Comparison of ENCODE assay signal across 22 cellular contexts in genomic region chr15:71899665-71900064, GRCh38.
DNase-seq lines count a peak whose midpoint lies in the region; ATAC-seq and TF ChIP-seq lines count a peak whose summit lies in the region.
"Had no signal": no experiment of that assay in that cellular context is flagged by ENCODE, and none has a peak within 500 bp of the region (broad histone marks: within the 10 kb centered on the region; RNA-seq: fewer than 3 reads in every experiment).

No MANE protein-coding gene starts in this region.

- H3K4me2 ChIP-seq in GM23338 = no peak overlapping the region
- H3K4me2 ChIP-seq: A549, PC-9 had no signal

- H3K4me3 Mint-ChIP-seq in GM23338 = no peak overlapping the region
- no peak overlapping the region for H3K4me3 Mint-ChIP-seq in WTC11
- H3K4me3 Mint-ChIP-seq in activated CD4-positive, alpha-beta memory T cell treated with anti-CD3 and anti-CD28 coated beads, Interleukin-2, amount 10 ng/mL, durations not matched to agents 7 days and 5 days = no peak overlapping the region
- H3K4me3 Mint-ChIP-seq: CD8-positive, alpha-beta T cell; H9; T-cell had no signal

- H3K9me3 Mint-ChIP-seq in GM23338 (no peaks in the 10 kb centered on the region), WTC11 (no peaks in the 10 kb centered on the region)
- no peaks in the 10 kb centered on the region for H3K9me3 Mint-ChIP-seq in activated CD4-positive, alpha-beta memory T cell treated with anti-CD3 and anti-CD28 coated beads, Interleukin-2, amount 10 ng/mL, durations not matched to agents 7 days and 5 days
- H3K9me3 Mint-ChIP-seq: CD8-positive, alpha-beta T cell; H9; T-cell had no signal

- no peaks in the 10 kb centered on the region for H4K20me1 ChIP-seq in GM23338 (replicated peaks; ENCODE audit: insufficient read depth)

- ATAC-seq in GM23338 (no peak), WTC11 (no peak)
- ATAC-seq: A549; CD8-positive, alpha-beta T cell; Right ventricle myocardium inferior; T-cell had no signal

- no peak overlapping the region for H3K4me3 ChIP-seq in GM23338
- no peak overlapping the region for H3K4me3 ChIP-seq in H7 (ENCODE audit: insufficient read depth, low read depth, low read length)
- H3K4me3 ChIP-seq: A549, PC-9 had no signal

- H3K9me2 ChIP-seq in GM23338 (ENCODE audit: insufficient read depth) = no peaks in the 10 kb centered on the region

- H3K27me3 Mint-ChIP-seq in GM23338 (ENCODE audit: insufficient read depth, low read depth, poor library complexity) = no peaks in the 10 kb centered on the region
- H3K27me3 Mint-ChIP-seq in WTC11 (ENCODE audit: low read depth) = no peaks in the 10 kb centered on the region
- no peaks in the 10 kb centered on the region for H3K27me3 Mint-ChIP-seq in activated CD4-positive, alpha-beta memory T cell treated with anti-CD3 and anti-CD28 coated beads, Interleukin-2, amount 10 ng/mL, durations not matched to agents 7 days and 5 days
- H3K27me3 Mint-ChIP-seq: T-cell had no signal

- no peak for TF ChIP-seq CTCF in GM23338 (conservative IDR thresholded peaks at IDR 0.05; ENCODE audit: low read depth in 2 of 2)
- no peak for TF ChIP-seq CTCF in WTC11 (IDR thresholded peaks at IDR 0.05)

- H3F3A ChIP-seq in GM23338 (replicated peaks; ENCODE audit: low read depth) = no peaks in the 10 kb centered on the region

- no peaks in the 10 kb centered on the region for H3K36me3 ChIP-seq in GM23338 (ENCODE audit: insufficient read depth)
- H3K36me3 ChIP-seq in H7 (replicated peaks; ENCODE audit: control insufficient read depth, insufficient read depth, low read length) = no peaks in the 10 kb centered on the region

- H3K4me1 ChIP-seq in GM23338 (ENCODE audit: insufficient read depth) = no peaks in the 10 kb centered on the region
- H3K4me1 ChIP-seq: A549, Caco-2 had no signal

- H3K36me3 Mint-ChIP-seq in GM23338 (ENCODE audit: low read depth) = peaks cover 2% of the 10 kb centered on the region; the same call in 1 of the 3 replicates
- H3K36me3 Mint-ChIP-seq in WTC11 = peaks cover 7% of the 10 kb centered on the region
- peaks cover 3% of the 10 kb centered on the region for H3K36me3 Mint-ChIP-seq in activated CD4-positive, alpha-beta memory T cell treated with anti-CD3 and anti-CD28 coated beads, Interleukin-2, amount 10 ng/mL, durations not matched to agents 7 days and 5 days (ENCODE audit: low read depth)

- H3K27me3 ChIP-seq in GM23338 (ENCODE audit: insufficient read depth) (no peaks in the 10 kb centered on the region), H7 (ENCODE audit: control insufficient read depth, insufficient read depth, low read length) (no peaks in the 10 kb centered on the region)

- DNase-seq in Ammon's horn (ENCODE audit: low spot score) = peak; percentile 36
- DNase-seq in GM23338 (ENCODE audit: low spot score) = peak; percentile 17
- DNase-seq in WTC11 (ENCODE audit: low spot score) = no peak
- DNase-seq in midbrain (lab: John Stamatoyannopoulos, UW) = peak; percentile 5
- no peak for DNase-seq in H7
- no peak for DNase-seq in activated CD4-positive, alpha-beta memory T cell treated with anti-CD3 and anti-CD28 coated beads, Interleukin-2, amount 10 ng/mL, durations not matched to agents 7 days and 5 days
- DNase-seq in activated CD4-positive, alpha-beta T cell treated with anti-CD3 and anti-CD28 coated beads, Interleukin-2, amount 50 U/mL, for 4 hours = no peak
- DNase-seq: AML-193; Caco-2; CD8-positive, alpha-beta T cell; DND-41; H9; NCI-H1048; NCI-H2029; NCI-H226; NCI-H510A treated with DMSO at 0.1 percent for 48 hours; NCI-H774; PC-9; T-cell had no signal

- H3K27ac ChIP-seq in GM23338 (ENCODE audit: low read depth) = no peak overlapping the region
- H3K27ac ChIP-seq: A549, C4-2B, PC-9 had no signal

- CTCF ChIA-PET in WTC11 (lab: Charles Lee) = no interaction called here
- CTCF ChIA-PET in activated CD4-positive, alpha-beta memory T cell treated with anti-CD3 and anti-CD28 coated beads, Interleukin-2, amount 10 ng/mL, durations not matched to agents 7 days and 5 days (lab: Charles Lee) = no interaction called here

- no peak overlapping the region for H2AFZ ChIP-seq in GM23338
- H2AFZ ChIP-seq: PC-9 had no signal

- no peak overlapping the region for H3K27ac Mint-ChIP-seq in GM23338
- peak overlapping the region; percentile 40; the same call in 1 of the 2 replicates for H3K27ac Mint-ChIP-seq in WTC11
- H3K27ac Mint-ChIP-seq in activated CD4-positive, alpha-beta memory T cell treated with anti-CD3 and anti-CD28 coated beads, Interleukin-2, amount 10 ng/mL, durations not matched to agents 7 days and 5 days = no peak overlapping the region
- H3K27ac Mint-ChIP-seq: CD8-positive, alpha-beta T cell; H9; T-cell had no signal

- H3K79me2 ChIP-seq in GM23338 (replicated peaks; ENCODE audit: insufficient read depth) = no peaks in the 10 kb centered on the region

- H3K4me1 Mint-ChIP-seq in GM23338 (no peaks in the 10 kb centered on the region; the same call in 2 of the 3 replicates), WTC11 (no peaks in the 10 kb centered on the region)
- H3K4me1 Mint-ChIP-seq in activated CD4-positive, alpha-beta memory T cell treated with anti-CD3 and anti-CD28 coated beads, Interleukin-2, amount 10 ng/mL, durations not matched to agents 7 days and 5 days = no peaks in the 10 kb centered on the region
- H3K4me1 Mint-ChIP-seq: H9, T-cell had no signal

- POLR2A ChIA-PET in WTC11 (lab: Charles Lee) = no interaction called here
- POLR2A ChIA-PET in activated CD4-positive, alpha-beta memory T cell treated with anti-CD3 and anti-CD28 coated beads, Interleukin-2, amount 10 ng/mL, durations not matched to agents 7 days and 5 days (lab: Charles Lee) = no interaction called here

TF ChIP-seq in GM23338, 12 proteins besides CTCF, POLR2A, EP300 and RAD21:
- TF ChIP-seq EZH2 (IDR thresholded peaks at IDR 0.05; ENCODE audit: low read depth, unreplicated experiment) (no peak), STAT1 (IDR thresholded peaks at IDR 0.05; ENCODE audit: unreplicated experiment) (no peak)

TF ChIP-seq in WTC11, 78 proteins besides CTCF, POLR2A, EP300 and RAD21 (continues in another document):
- no peak for TF ChIP-seq EMX1 (CRISPR knock-in tag; IDR thresholded peaks at IDR 0.05)
- no peak for TF ChIP-seq STAT6 (CRISPR knock-in tag; conservative IDR thresholded peaks at IDR 0.05; ENCODE audit: low read depth)
- TF ChIP-seq ZNF219 (CRISPR knock-in tag; IDR thresholded peaks at IDR 0.05; ENCODE audit: borderline replicate concordance) = no peak
- TF ChIP-seq FOXJ3 (CRISPR knock-in tag; IDR thresholded peaks at IDR 0.05; ENCODE audit: borderline replicate concordance) = no peak
- no peak for TF ChIP-seq ZNF532 (CRISPR knock-in tag; IDR thresholded peaks at IDR 0.05; ENCODE audit: borderline replicate concordance)
- TF ChIP-seq ZBTB21 (CRISPR knock-in tag; IDR thresholded peaks at IDR 0.05; ENCODE audit: borderline replicate concordance) = no peak

Comparison
In these comparisons a context has a peak if more than half of its experiments do, and no peak if none do; other contexts are left out.
1. DNase-seq: peak in Ammon's horn (single experiment), GM23338 (single experiment) and midbrain (single experiment); none in WTC11 (single experiment), H7 (single experiment), activated CD4-positive, alpha-beta memory T cell treated with anti-CD3 and anti-CD28 coated beads, Interleukin-2, amount 10 ng/mL, durations not matched to agents 7 days and 5 days (single experiment) and activated CD4-positive, alpha-beta T cell treated with anti-CD3 and anti-CD28 coated beads, Interleukin-2, amount 50 U/mL, for 4 hours (0 of 2).